Comparison of ENCODE assay signal across 2 cellular contexts in the genomic region with DNA sequence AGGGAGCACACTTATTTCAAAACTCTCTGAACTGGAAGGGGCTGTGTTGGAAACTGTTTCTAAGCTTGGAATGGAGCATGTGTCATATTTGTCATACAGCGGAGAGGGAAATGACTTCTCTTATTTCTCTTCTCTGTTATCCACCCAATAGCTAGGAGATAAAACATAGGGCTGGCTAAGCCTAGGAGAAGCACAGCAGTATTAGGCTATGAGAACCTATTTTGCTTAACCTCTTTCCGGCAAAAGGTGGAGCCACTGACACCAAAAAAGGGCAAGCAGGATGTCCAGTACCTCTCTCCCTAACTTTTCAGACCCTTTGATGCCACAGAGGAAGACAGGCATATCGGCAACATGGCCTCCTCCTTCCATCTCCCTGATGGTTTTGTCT.
TF ChIP-seq lines count a peak whose summit lies in the region.

No MANE protein-coding gene starts in this region.

TF ChIP-seq in IMR-90, 13 proteins besides CTCF, POLR2A, EP300 and RAD21:
- TF ChIP-seq SMC3 (IDR thresholded peaks at IDR 0.05; ENCODE audit: low read depth, low read length): no peak
TF ChIP-seq in IMR-90: peak in this region for 0.

TF ChIP-seq in H1, 55 proteins besides CTCF, POLR2A, EP300 and RAD21:
- TF ChIP-seq YY1 (IDR thresholded peaks at IDR 0.05; ENCODE audit: low read depth, low read length) (0 out of 2 replicates have a peak, but pooled peaks have one; percentile 11), SAP30 (IDR thresholded peaks at IDR 0.05; ENCODE audit: insufficient read depth, insufficient replicate concordance, low read length) (no peak), SRF (IDR thresholded peaks at IDR 0.05; ENCODE audit: low read depth, low read length) (peak; percentile 63; the same call in 1 of the 2 replicates)
